Comparison of ENCODE assay signal across 12 cellular contexts in the genomic region with DNA sequence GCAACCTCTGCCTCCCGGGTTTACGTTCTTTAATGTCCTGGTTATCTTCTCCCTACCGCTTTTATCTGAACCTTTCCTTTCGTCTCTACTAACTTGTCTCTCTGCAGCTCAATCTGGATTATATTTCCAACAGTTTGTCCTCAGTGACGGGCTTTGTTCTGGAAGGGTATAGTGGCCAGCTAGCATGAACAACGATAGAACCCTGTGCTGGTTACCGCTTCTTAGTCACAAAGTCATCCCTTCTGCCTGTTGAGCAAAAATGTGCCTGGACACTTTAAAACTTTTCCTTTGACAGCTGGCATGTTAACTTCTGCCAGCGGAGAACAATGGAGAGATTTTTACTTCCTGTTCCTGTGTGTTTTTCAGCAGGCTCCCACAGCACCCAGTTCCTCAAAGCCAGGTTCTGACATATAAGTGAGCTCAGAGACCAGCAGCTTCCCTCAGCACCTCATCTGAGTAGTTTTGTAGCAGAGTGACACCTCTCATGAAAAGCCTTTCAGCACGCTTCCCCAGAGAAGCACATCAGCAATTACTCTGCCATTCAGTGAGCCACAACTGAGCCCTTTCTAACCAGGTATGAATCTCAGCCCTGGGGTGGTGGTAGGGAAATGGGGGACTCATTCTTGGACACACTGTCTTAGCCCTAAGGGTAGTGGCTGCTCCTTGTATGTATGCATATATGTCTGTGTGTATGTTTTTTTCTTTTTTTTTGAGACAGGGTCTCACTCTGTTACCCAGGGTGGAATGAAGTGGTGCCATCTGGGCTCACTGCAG. TPM values are rescaled to one million over a fixed set of nuclear protein-coding genes. Genes with fewer than 3 reads are reported as not detected.
DNase-seq lines count a peak whose midpoint lies in the region; ATAC-seq and TF ChIP-seq lines count a peak whose summit lies in the region.
"Had no signal": no experiment of that assay in that cellular context is flagged by ENCODE, and none has a peak within 500 bp of the region (broad histone marks: within the 10 kb centered on the region; RNA-seq: fewer than 3 reads in every experiment).

No MANE protein-coding gene starts in this region.

- peaks cover 2% of the 10 kb centered on the region for H3K4me1 Mint-ChIP-seq in activated naive CD8-positive, alpha-beta T cell treated with anti-CD3 and anti-CD28 coated beads, Interleukin-2, amount 50 U/mL, for 24 hours
- H3K4me1 Mint-ChIP-seq in naive thymus-derived CD8-positive, alpha-beta T cell = peaks cover 7 to 33% (median 14%) of the 10 kb centered on the region in 4 donors

- no peaks in the 10 kb centered on the region for H3K9me3 Mint-ChIP-seq in activated naive CD8-positive, alpha-beta T cell treated with anti-CD3 and anti-CD28 coated beads, Interleukin-2, amount 50 U/mL, for 24 hours
- H3K9me3 Mint-ChIP-seq in naive thymus-derived CD8-positive, alpha-beta T cell = no peaks in the 10 kb centered on the region

- POLR2A ChIA-PET in naive thymus-derived CD8-positive, alpha-beta T cell (lab: Charles Lee) = no interaction called here

- peaks cover 28% of the 10 kb centered on the region for H3K36me3 Mint-ChIP-seq in activated naive CD8-positive, alpha-beta T cell treated with anti-CD3 and anti-CD28 coated beads, Interleukin-2, amount 50 U/mL, for 24 hours (ENCODE audit: low read depth)
- H3K36me3 Mint-ChIP-seq in naive thymus-derived CD8-positive, alpha-beta T cell = peaks cover 0 to 68% (median 0%) of the 10 kb centered on the region in 3 donors

- no peak overlapping the region for H3K4me3 ChIP-seq in HL-60 (replicated peaks; ENCODE audit: insufficient read depth, low read length)
- H3K4me3 ChIP-seq: adrenal gland had no signal

- H3K27me3 ChIP-seq in HL-60 (ENCODE audit: insufficient read depth, poor library complexity, severe bottlenecking) = no peaks in the 10 kb centered on the region
- H3K27me3 ChIP-seq: adrenal gland had no signal

- TF ChIP-seq CTCF in HL-60 (IDR thresholded peaks at IDR 0.05; ENCODE audit: insufficient read depth, low read length) = no peak

- H3K27ac ChIP-seq in HL-60 (replicated peaks) = no peak overlapping the region
- H3K27ac ChIP-seq: adrenal gland had no signal

- intact Hi-C loops in left cardiac atrium (cut with DNase I) = no loop called here

- no peak for ATAC-seq in activated naive CD8-positive, alpha-beta T cell treated with anti-CD3 and anti-CD28 coated beads, Interleukin-2, amount 50 U/mL, for 24 hours
- peak; percentile 15 to 64 for ATAC-seq in left cardiac atrium
- ATAC-seq in naive thymus-derived CD8-positive, alpha-beta T cell = no peak
- ATAC-seq: stimulated activated naive CD8-positive, alpha-beta T cell treated with anti-CD3 and anti-CD28 coated beads, Interleukin-15, Interleukin-2, amounts not matched to agents 100 U/mL and 50 U/mL, for 24 hours had no signal

- no peaks in the 10 kb centered on the region for H3K27me3 Mint-ChIP-seq in activated naive CD8-positive, alpha-beta T cell treated with anti-CD3 and anti-CD28 coated beads, Interleukin-2, amount 50 U/mL, for 24 hours
- H3K27me3 Mint-ChIP-seq in naive thymus-derived CD8-positive, alpha-beta T cell = no peaks in the 10 kb centered on the region

- peak overlapping the region; percentile 55 for H3K27ac Mint-ChIP-seq in activated naive CD8-positive, alpha-beta T cell treated with anti-CD3 and anti-CD28 coated beads, Interleukin-2, amount 50 U/mL, for 24 hours
- H3K27ac Mint-ChIP-seq in naive thymus-derived CD8-positive, alpha-beta T cell = peak overlapping the region in 5 of 10 donors; percentile 8 to 85 (median 40)

- DNase-seq in HL-60 (ENCODE audit: low read depth in 1 of 2, low spot score in 1 of 2) (peak; percentile 29 to 80), left cardiac atrium (no peak), pons (ENCODE audit: low spot score) (peak; percentile 64), NCI-H226 (no peak), NCI-H1048 (lab: John Stamatoyannopoulos, UW) (no peak), NCI-H774 (lab: John Stamatoyannopoulos, UW) (no peak)
- DNase-seq in activated naive CD8-positive, alpha-beta T cell treated with anti-CD3 and anti-CD28 coated beads, Interleukin-2, amount 50 U/mL, for 24 hours = no peak
- DNase-seq in naive thymus-derived CD8-positive, alpha-beta T cell = no peak
- DNase-seq: adrenal gland; H7; NCI-H1694; stimulated activated naive CD8-positive, alpha-beta T cell treated with anti-CD3 and anti-CD28 coated beads, Interleukin-15, Interleukin-2, amounts not matched to agents 100 U/mL and 50 U/mL, for 24 hours had no signal

- H3K4me3 Mint-ChIP-seq in activated naive CD8-positive, alpha-beta T cell treated with anti-CD3 and anti-CD28 coated beads, Interleukin-2, amount 50 U/mL, for 24 hours = no peak overlapping the region
- H3K4me3 Mint-ChIP-seq in naive thymus-derived CD8-positive, alpha-beta T cell = no peak overlapping the region

RNA-seq across cellular contexts. Expression of a gene that starts 23.6 kb away (rescaled TPM):
- total RNA-seq in left cardiac atrium = 1 to 10 TPM in 1 of 2 donors, under 1 TPM in 1; 0.44 to 1.2 TPM
- 1 to 10 TPM; 9.2 to 9.4 TPM for total RNA-seq in naive thymus-derived CD8-positive, alpha-beta T cell
- polyA plus RNA-seq in naive thymus-derived CD8-positive, alpha-beta T cell = under 1 TPM in 1 of 3 donors, not detected in 2; 0.43 TPM

RNA-seq across cellular contexts. Expression of a gene that starts 38.9 kb away (rescaled TPM):
- total RNA-seq in left cardiac atrium = 10 to 100 TPM; 69.0 to 71.6 TPM
- 100 to 1,000 TPM; 183 to 193 TPM for total RNA-seq in naive thymus-derived CD8-positive, alpha-beta T cell
- 10 to 100 TPM; 88.9 to 94.0 (median 92.1) TPM for polyA plus RNA-seq in naive thymus-derived CD8-positive, alpha-beta T cell

RNA-seq across cellular contexts. Expression of a gene that starts 40.5 kb away (rescaled TPM):
- total RNA-seq in left cardiac atrium = 10 to 100 TPM; 19.2 to 19.7 TPM
- total RNA-seq in naive thymus-derived CD8-positive, alpha-beta T cell = 10 to 100 TPM; 23.9 to 29.1 TPM
- 10 to 100 TPM; 43.5 to 59.4 (median 56.0) TPM for polyA plus RNA-seq in naive thymus-derived CD8-positive, alpha-beta T cell

Comparison
In these comparisons a context has a peak if more than half of its experiments do, and no peak if none do; other contexts are left out.
1. DNase-seq: peak in HL-60 (2 of 2) and pons (single experiment); none in activated naive CD8-positive, alpha-beta T cell treated with anti-CD3 and anti-CD28 coated beads, Interleukin-2, amount 50 U/mL, for 24 hours (single experiment), left cardiac atrium (single experiment), naive thymus-derived CD8-positive, alpha-beta T cell (0 of 10), NCI-H226 (single experiment), NCI-H1048 (single experiment) and NCI-H774 (single experiment).
2. ATAC-seq: peak in left cardiac atrium (2 of 2); none in activated naive CD8-positive, alpha-beta T cell treated with anti-CD3 and anti-CD28 coated beads, Interleukin-2, amount 50 U/mL, for 24 hours (single experiment) and naive thymus-derived CD8-positive, alpha-beta T cell (0 of 2).
3. RNA of a gene that starts 23.6 kb away (total RNA-seq): 9.2 to 9.4 TPM in naive thymus-derived CD8-positive, alpha-beta T cell; 0.44 to 1.2 TPM in left cardiac atrium; every median in the first group is over 4 times any median in the second.